Comparison of ENCODE assay signal across 14 cellular contexts in genomic region chr9:70435948-70436347, GRCh38. TPM values are rescaled to one million over a fixed set of nuclear protein-coding genes. Genes with fewer than 3 reads are reported as not detected.
DNase-seq lines count a peak whose midpoint lies in the region; ATAC-seq and TF ChIP-seq lines count a peak whose summit lies in the region.
"Had no signal": no experiment of that assay in that cellular context is flagged by ENCODE, and none has a peak within 500 bp of the region (broad histone marks: within the 10 kb centered on the region; RNA-seq: fewer than 3 reads in every experiment).

No MANE protein-coding gene starts in this region.

- H3K36me3 ChIP-seq in heart right ventricle, result no peaks in the 10 kb centered on the region
- H3K36me3 ChIP-seq: colonic mucosa, thyroid gland had no signal

- DNase-seq in heart right ventricle (peak in 1 of 2 donors; percentile 45), Right ventricle myocardium superior (no peak), amniotic stem cell (lab: John Stamatoyannopoulos, UW) (peak; percentile 66), fibroblast of villous mesenchyme (ENCODE audit: low read depth) (peak; percentile 75), stromal cell of bone marrow (ENCODE audit: low read depth) (peak; percentile 77)
- no peak for DNase-seq in stimulated activated naive CD4-positive, alpha-beta T cell (lab: John Stamatoyannopoulos, UW)
- no peak for DNase-seq in NK-92 treated with Interleukin-12 subunit alpha and Interleukin-12 subunit beta, amount 100 ng/mL, for 24 hours (lab: John Stamatoyannopoulos, UW)
- DNase-seq: colonic mucosa, hippocampal formation, NCI-H1417, NCI-H526 treated with DMSO at 0.1 percent for 48 hours, retina, thyroid gland had no signal

- H3K27ac ChIP-seq in heart right ventricle, result peak overlapping the region in 7 of 10 donors; percentile 33 to 74 (median 47)
- H3K27ac ChIP-seq: colonic mucosa had no signal

- peaks cover 0 to 5% (median 0%) of the 10 kb centered on the region in 11 donors for H3K9me3 ChIP-seq in heart right ventricle
- H3K9me3 ChIP-seq: colonic mucosa, thyroid gland had no signal

- peaks cover 0 to 45% (median 31%) of the 10 kb centered on the region in 9 donors for H3K4me1 ChIP-seq in heart right ventricle

- TF ChIP-seq CTCF in heart right ventricle (IDR thresholded peaks at IDR 0.05) (no peak), fibroblast of villous mesenchyme (IDR thresholded peaks at IDR 0.05; ENCODE audit: insufficient read depth, low read depth, low read length) (no peak)

- intact Hi-C loops in heart right ventricle (cut with DNase I), result loop anchor here in 2 of 10 donors (5.0 kb wide), 1 partner anchor 46 kb away; no protein-coding TSS in a partner anchor
- intact Hi-C loops in Right ventricle myocardium superior (cut with DNase I), result no loop called here

- H3K4me3 ChIP-seq in heart right ventricle, result no peak overlapping the region
- H3K4me3 ChIP-seq in fibroblast of villous mesenchyme (ENCODE audit: low read depth, low read length), result no peak overlapping the region
- H3K4me3 ChIP-seq: colonic mucosa, thyroid gland had no signal

- no peaks in the 10 kb centered on the region for H3K27me3 ChIP-seq in heart right ventricle
- H3K27me3 ChIP-seq: colonic mucosa, thyroid gland had no signal

- ATAC-seq in heart right ventricle (peak in 2 of 8 donors; percentile 5 to 37), Right ventricle myocardium superior (ENCODE audit: poor library complexity) (no peak), GM19452 (IDR thresholded peaks at IDR 0.05; ENCODE audit: unreplicated experiment) (no peak)

- WGBS in heart right ventricle, 2 donors, result 47 to 73% methylated on average over 1 of the region's 1 CpG

RNA-seq across cellular contexts. Expression of gene KLF9, which starts 21.5 kb away (rescaled TPM):
- total RNA-seq in heart right ventricle (10 to 100 TPM; 27.3 to 67.4 (median 41.1) TPM), Right ventricle myocardium superior (50.9 TPM), fibroblast of villous mesenchyme (34.5 and 37.1 TPM in 2 replicates)
- 10 to 100 TPM; 27.7 to 31.9 TPM for polyA plus RNA-seq in heart right ventricle

Comparison
In these comparisons a context has a peak if more than half of its experiments do, and no peak if none do; other contexts are left out.
1. DNase-seq: peak in amniotic stem cell (single experiment), fibroblast of villous mesenchyme (single experiment) and stromal cell of bone marrow (single experiment); none in Right ventricle myocardium superior (single experiment), stimulated activated naive CD4-positive, alpha-beta T cell (0 of 6) and NK-92 treated with Interleukin-12 subunit alpha and Interleukin-12 subunit beta, amount 100 ng/mL, for 24 hours (single experiment).